ENCODE assay signal across 29 cellular contexts in the genomic region with DNA sequence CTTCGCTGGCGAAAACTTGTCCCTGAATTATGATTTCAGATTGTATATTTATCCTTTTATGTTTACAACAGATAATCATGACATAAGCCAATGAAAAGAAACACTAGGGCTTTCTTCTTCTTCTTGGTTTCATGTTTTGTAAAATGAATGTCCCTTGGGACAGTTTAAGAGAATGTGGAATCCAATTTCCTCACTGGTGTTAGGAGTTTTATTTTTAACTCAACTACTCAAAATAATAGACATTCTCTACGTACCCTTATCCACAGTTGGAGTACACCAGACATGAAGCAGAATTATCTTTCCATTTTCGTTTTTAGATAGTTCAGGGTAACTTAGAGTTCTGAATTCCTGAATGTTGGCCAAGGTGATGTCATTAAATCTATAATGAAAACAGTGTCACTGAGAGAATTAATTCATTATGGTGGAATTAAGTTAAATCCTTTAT. TPM values are rescaled to one million over a fixed set of nuclear protein-coding genes. Genes with fewer than 3 reads are reported as not detected.
A peak's percentile ranks its signal among the peaks of the same experiment; 100 is the strongest.
DNase-seq lines count a peak whose midpoint lies in the region; ATAC-seq, FAIRE-seq and TF ChIP-seq lines count a peak whose summit lies in the region.
"Had no signal": no experiment of that assay in that cellular context is flagged by ENCODE, and none has a peak within 500 bp of the region (broad histone marks: within the 10 kb centered on the region; RNA-seq: fewer than 3 reads in every experiment).

No MANE protein-coding gene starts in this region.

- no peaks in the 10 kb centered on the region for H3K9me2 ChIP-seq in GM23248 (ENCODE audit: insufficient read depth)

- 7 to 13% methylated on average over 4 of the region's 4 CpGs for WGBS in GM23248 (ENCODE audit: low coverage in 1 of 2, low lambda C conversion rate in 2 of 2, missing lambda C conversion rate in 2 of 2), 2 experiments

- peaks cover 25% of the 10 kb centered on the region for H3K4me1 Mint-ChIP-seq in chondrocyte (ENCODE audit: low read depth)

- H2AFZ ChIP-seq in GM23248: no peak overlapping the region
- H2AFZ ChIP-seq in keratinocyte (ENCODE audit: control insufficient read depth, low read length): no peak overlapping the region

- H3K27me3 Mint-ChIP-seq in chondrocyte (ENCODE audit: low read depth): peaks cover 34% of the 10 kb centered on the region

- H3F3A ChIP-seq in GM23248 (ENCODE audit: insufficient read depth): peaks cover 11% of the 10 kb centered on the region

- no peak for TF ChIP-seq CTCF in chondrocyte (IDR thresholded peaks at IDR 0.05)
- TF ChIP-seq CTCF in keratinocyte (optimal IDR thresholded peaks at IDR 0.05 in 1 of 3, IDR thresholded peaks at IDR 0.05 in 1 of 3, conservative IDR thresholded peaks at IDR 0.05 in 1 of 3; ENCODE audit: extremely low read depth in 1 of 3, insufficient read depth in 2 of 3, low read length in 3 of 3): no peak
- no peak for TF ChIP-seq CTCF in left lung (IDR thresholded peaks at IDR 0.05)

- H3K36me3 ChIP-seq in GM23248 (ENCODE audit: low read depth): no peaks in the 10 kb centered on the region
- H3K36me3 ChIP-seq in keratinocyte (ENCODE audit: control insufficient read depth in 2 of 2, extremely low read depth in 1 of 2, insufficient read depth in 2 of 2, low read length in 2 of 2): no peaks in the 10 kb centered on the region
- no peaks in the 10 kb centered on the region for H3K36me3 ChIP-seq in left lung
- H3K36me3 ChIP-seq: pancreas, sigmoid colon, suprapubic skin had no signal

- H3K4me2 ChIP-seq in GM23248 (ENCODE audit: unreplicated experiment): peak overlapping the region; percentile 51
- peak overlapping the region; percentile 43 for H3K4me2 ChIP-seq in keratinocyte (ENCODE audit: control insufficient read depth, extremely low read depth, insufficient read depth, low read depth, low read length)

- no peaks in the 10 kb centered on the region for H3K79me2 ChIP-seq in GM23248 (ENCODE audit: insufficient read depth)
- H3K79me2 ChIP-seq in keratinocyte (ENCODE audit: control insufficient read depth, insufficient read depth, low read length): no peaks in the 10 kb centered on the region

- H3K9me3 ChIP-seq in GM23248 (ENCODE audit: low read depth): no peaks in the 10 kb centered on the region
- H3K9me3 ChIP-seq in keratinocyte (ENCODE audit: control insufficient read depth, low read depth, low read length): no peaks in the 10 kb centered on the region
- no peaks in the 10 kb centered on the region for H3K9me3 ChIP-seq in left lung
- H3K9me3 ChIP-seq: pancreas, sigmoid colon, suprapubic skin had no signal

- H3K9ac ChIP-seq in GM23248: no peak overlapping the region
- no peak overlapping the region for H3K9ac ChIP-seq in keratinocyte (ENCODE audit: control insufficient read depth, extremely low read depth, insufficient read depth, low read length)

- no peak for ATAC-seq in left lung
- ATAC-seq: activated T-cell treated with anti-CD3 and anti-CD28 coated beads, Interleukin-2, amount 50 U/mL, for 4 hours; HCT116; naive thymus-derived CD8-positive, alpha-beta T cell; pancreas had no signal

- in situ Hi-C loops in GM23248 (cut with MboI): no loop called here

- no peaks in the 10 kb centered on the region for H3K9me3 Mint-ChIP-seq in chondrocyte (ENCODE audit: low read depth)
- H3K9me3 Mint-ChIP-seq: activated T-cell treated with anti-CD3 and anti-CD28 coated beads, Interleukin-2, amount 50 U/mL, for 4 hours; CD4-positive, alpha-beta memory T cell; naive thymus-derived CD8-positive, alpha-beta T cell had no signal

- DNase-seq in AG08395 (ENCODE audit: low spot score) (peak; percentile 27), GM23248 (peak; percentile 36), chondrocyte (ENCODE audit: low spot score) (no peak), keratinocyte (ENCODE audit: low read depth, low spot score) (no peak), MV-4-11 (lab: John Stamatoyannopoulos, UW) (no peak), NCI-H1436 treated with DMSO at 0.1 percent for 48 hours (lab: John Stamatoyannopoulos, UW) (no peak), NCI-H1694 (lab: John Stamatoyannopoulos, UW) (no peak), left lung (no peak)
- DNase-seq: activated CD4-positive, alpha-beta T cell treated with anti-CD3 and anti-CD28 coated beads for 1 hour; activated naive CD4-positive, alpha-beta T cell treated with Interleukin-2 at 50 U/mL for 16 hours; activated T-cell treated with anti-CD3 and anti-CD28 coated beads, Interleukin-2, amount 50 U/mL, for 4 hours; amygdala; caudate nucleus; CD4-positive, alpha-beta memory T cell; DMS153; dorsolateral prefrontal cortex; naive thymus-derived CD8-positive, alpha-beta T cell; NCI-H2171 treated with DMSO at 0.1 percent for 48 hours; NCI-H526 treated with DMSO at 0.1 percent for 48 hours; pancreas; sigmoid colon had no signal

- dilution Hi-C loops in keratinocyte (cut with MboI; ENCODE audit: extremely low pct_ligation_motif_present, low sequenced_read_pairs): no loop called here

- H3K27ac ChIP-seq in GM23248 (no peak overlapping the region), keratinocyte (ENCODE audit: control insufficient read depth, insufficient read depth, low read length) (no peak overlapping the region), left lung (no peak overlapping the region)
- H3K27ac ChIP-seq: dorsolateral prefrontal cortex, pancreas, RWPE1, sigmoid colon had no signal

- H3K4me1 ChIP-seq in GM23248 (ENCODE audit: insufficient read depth): peaks cover 16% of the 10 kb centered on the region
- peaks cover 10% of the 10 kb centered on the region for H3K4me1 ChIP-seq in keratinocyte (ENCODE audit: control insufficient read depth, extremely low read depth, insufficient read depth, low read length)
- H3K4me1 ChIP-seq in left lung: peaks cover 0 to 3% of the 10 kb centered on the region in 2 donors
- H3K4me1 ChIP-seq: pancreas had no signal

- H3K9me1 ChIP-seq in keratinocyte (ENCODE audit: control insufficient read depth, extremely low read depth, insufficient read depth, low read length): no peaks in the 10 kb centered on the region

- H3K4me3 Mint-ChIP-seq in chondrocyte (ENCODE audit: unreplicated experiment): no peak overlapping the region
- H3K4me3 Mint-ChIP-seq: activated T-cell treated with anti-CD3 and anti-CD28 coated beads, Interleukin-2, amount 50 U/mL, for 4 hours; CD4-positive, alpha-beta memory T cell; naive thymus-derived CD8-positive, alpha-beta T cell had no signal

- no peaks in the 10 kb centered on the region for H3K36me3 Mint-ChIP-seq in chondrocyte (ENCODE audit: low read depth)
- H3K36me3 Mint-ChIP-seq: CD4-positive, alpha-beta memory T cell; naive thymus-derived CD8-positive, alpha-beta T cell had no signal

- H3K4me3 ChIP-seq in GM23248 (0 out of 2 replicates have a peak overlapping the region, but pooled peaks have one; percentile 2), keratinocyte (ENCODE audit: control insufficient read depth in 2 of 3, extremely low read depth in 1 of 3, insufficient read depth in 2 of 3, low read depth in 1 of 3, low read length in 3 of 3) (no peak overlapping the region), left lung (no peak overlapping the region)
- H3K4me3 ChIP-seq: dorsolateral prefrontal cortex, pancreas, sigmoid colon, suprapubic skin had no signal

- H4K20me1 ChIP-seq in GM23248 (ENCODE audit: insufficient read depth) (no peaks in the 10 kb centered on the region), keratinocyte (ENCODE audit: control insufficient read depth, extremely low read depth, insufficient read depth, low read length) (no peaks in the 10 kb centered on the region)

- intact Hi-C loops in left lung (cut with DNase I): no loop called here

- peaks cover 47% of the 10 kb centered on the region for H3K27me3 ChIP-seq in GM23248 (replicated peaks; ENCODE audit: insufficient read depth)
- H3K27me3 ChIP-seq in keratinocyte (ENCODE audit: control insufficient read depth, extremely low read depth, insufficient read depth, low read length): peaks cover 4% of the 10 kb centered on the region
- H3K27me3 ChIP-seq in left lung: peaks cover 14 to 64% of the 10 kb centered on the region in 2 donors
- H3K27me3 ChIP-seq: suprapubic skin had no signal

- peak overlapping the region; percentile 22 for H3K27ac Mint-ChIP-seq in chondrocyte (ENCODE audit: unreplicated experiment)
- H3K27ac Mint-ChIP-seq: CD4-positive, alpha-beta memory T cell; naive thymus-derived CD8-positive, alpha-beta T cell had no signal

- peak; percentile 23 for FAIRE-seq in keratinocyte (lab: Jason Lieb, UNC)
- FAIRE-seq: G401.6, pancreas, TTC549 had no signal

RNA-seq across cellular contexts. Expression of a gene that starts 43.3 kb away (rescaled TPM):
- total RNA-seq in GM23248 (2014; rRNA removed; shearing (Covaris generic)): not detected in 2 replicates
- not detected in 2 replicates for polyA plus RNA-seq in GM23248 (2016; fragmentation: Nextera tagmentation; extraction: Ambion mirVana)
- total RNA-seq in chondrocyte: not detected in 3 replicates
- polyA plus RNA-seq in keratinocyte: 0.04 TPM in 1 of 3 replicates, not detected in the others
- not detected for polyA plus RNA-seq in keratinocyte (2011; ENCODE audit: low read depth)
- 0.02 TPM in 1 of 2 replicates, not detected in the other for polyA plus RNA-seq in keratinocyte (2011; cell fraction: cytosol; rRNA removed)
- not detected in 2 replicates for polyA plus RNA-seq in keratinocyte (2011; cell fraction: nucleus; rRNA removed)
- polyA plus RNA-seq in keratinocyte (2012; ENCODE audit: low replicate concordance): not detected in 2 replicates
- 0.13 TPM in 1 of 3 replicates, not detected in the others for polyA minus RNA-seq in keratinocyte
- polyA minus RNA-seq in keratinocyte (2011; cell fraction: cytosol; rRNA and poly(A)+ RNA removed): not detected
- not detected in 2 replicates for polyA minus RNA-seq in keratinocyte (2011; cell fraction: nucleus; rRNA and poly(A)+ RNA removed)
- total RNA-seq in left lung: 1 to 10 TPM; 2.6 to 4.6 TPM
- total RNA-seq: activated CD8-positive, alpha-beta memory T cell treated with anti-CD3 and anti-CD28 coated beads for 36 hours; activated T-cell treated with anti-CD3 and anti-CD28 coated beads, Interleukin-2, amount 50 U/mL, for 4 hours; CD4-positive, alpha-beta memory T cell; IMR-90; naive thymus-derived CD8-positive, alpha-beta T cell had no signal
- polyA plus RNA-seq: AG04450; CD4-positive, alpha-beta memory T cell; IMR-90; naive thymus-derived CD8-positive, alpha-beta T cell had no signal

Comparison
In these comparisons a context has a peak if more than half of its experiments do, and no peak if none do; other contexts are left out.
1. DNase-seq: peak in AG08395 (single experiment) and GM23248 (single experiment); none in chondrocyte (single experiment), keratinocyte (single experiment), MV-4-11 (single experiment), NCI-H1436 treated with DMSO at 0.1 percent for 48 hours (single experiment), NCI-H1694 (single experiment) and left lung (0 of 2).